15 cellular contexts compared by ENCODE assay signal in the genomic region with DNA sequence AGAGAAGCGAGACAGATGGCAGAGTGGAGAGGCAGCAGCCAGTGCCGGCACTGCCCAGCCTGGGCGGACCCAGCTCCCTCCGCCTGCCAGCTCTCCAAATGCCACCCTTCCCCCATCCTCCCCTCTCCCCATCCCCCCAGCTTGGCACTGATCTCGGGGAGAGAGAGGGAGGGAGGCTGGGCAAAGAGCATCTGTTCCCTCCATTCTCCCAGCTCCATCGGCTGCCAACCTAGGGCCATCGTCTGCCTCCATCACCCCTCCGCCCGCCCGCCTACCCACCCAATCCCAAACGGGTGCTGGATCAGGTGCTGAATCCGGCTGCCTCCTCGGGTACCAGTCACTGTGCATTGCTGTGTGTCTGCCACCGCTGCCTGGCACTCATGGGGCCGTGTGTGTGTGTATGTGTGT. TPM values are rescaled to one million over a fixed set of nuclear protein-coding genes. Genes with fewer than 3 reads are reported as not detected.
DNase-seq lines count a peak whose midpoint lies in the region; ATAC-seq and TF ChIP-seq lines count a peak whose summit lies in the region.
"Had no signal": no experiment of that assay in that cellular context is flagged by ENCODE, and none has a peak within 500 bp of the region (broad histone marks: within the 10 kb centered on the region; RNA-seq: fewer than 3 reads in every experiment).

No MANE protein-coding gene starts in this region.

- intact Hi-C loops in prostate gland (cut with DNase I) = no loop called here

- ATAC-seq in GM18861 (IDR thresholded peaks at IDR 0.05; ENCODE audit: unreplicated experiment) = no peak
- no peak for ATAC-seq in HG02623 (IDR thresholded peaks at IDR 0.05; ENCODE audit: unreplicated experiment)

- no peak for TF ChIP-seq CTCF in prostate gland (IDR thresholded peaks at IDR 0.05)

- no peaks in the 10 kb centered on the region for H3K36me3 ChIP-seq in prostate gland
- H3K36me3 ChIP-seq: esophagus muscularis mucosa had no signal

- H3K9me3 ChIP-seq in prostate gland = no peaks in the 10 kb centered on the region
- H3K9me3 ChIP-seq: esophagus muscularis mucosa, tibial nerve had no signal

- peak; percentile 90 for DNase-seq in NCI-H1092 treated with DMSO at 0.1 percent for 48 hours (lab: John Stamatoyannopoulos, UW)
- peak; percentile 98 for DNase-seq in NCI-H2171 treated with DMSO at 0.1 percent for 48 hours (lab: John Stamatoyannopoulos, UW)
- peak; percentile 90 for DNase-seq in cerebellar cortex (ENCODE audit: low spot score)
- peak; percentile 11 for DNase-seq in prostate gland (ENCODE audit: low spot score)
- no peak for DNase-seq in AML-193 (lab: John Stamatoyannopoulos, UW)
- no peak for DNase-seq in AG08395 (ENCODE audit: low spot score)
- DNase-seq: activated CD4-positive, alpha-beta T cell treated with anti-CD3 and anti-CD28 coated beads for 36 hours; activated effector memory CD4-positive, alpha-beta T cell treated with Interleukin-2 at 50 U/mL for 16 hours; OCI-M1; stimulated activated CD4-positive, alpha-beta T cell treated with anti-CD3 and anti-CD28 coated beads, Interleukin-12 subunit alpha, Interleukin-12 subunit beta, amount 100 ng/mL, for 4 hours had no signal

- H3K27ac ChIP-seq in prostate gland = no peak overlapping the region
- H3K27ac ChIP-seq: esophagus muscularis mucosa, tibial nerve had no signal

- no peak overlapping the region for H3K4me3 ChIP-seq in prostate gland
- H3K4me3 ChIP-seq: lung had no signal

- H3K27me3 ChIP-seq in prostate gland (replicated peaks; ENCODE audit: insufficient read depth) = no peaks in the 10 kb centered on the region
- H3K27me3 ChIP-seq: esophagus muscularis mucosa, tibial nerve had no signal

- TF ChIP-seq POLR2A in prostate gland (IDR thresholded peaks at IDR 0.05) = no peak

- H3K4me1 ChIP-seq in prostate gland (replicated peaks) = no peaks in the 10 kb centered on the region

- 36% methylated on average over 15 of the region's 15 CpGs for WGBS in prostate gland

RNA-seq across cellular contexts. Expression of gene ZFHX2, which starts 38.6 kb away (rescaled TPM):
- 1 to 10 TPM; 2.5 to 3.1 TPM for total RNA-seq in prostate gland

RNA-seq across cellular contexts. Expression of gene THTPA, which starts 43.1 kb away (rescaled TPM):
- 10 to 100 TPM; 22.5 to 45.4 TPM for total RNA-seq in prostate gland

RNA-seq across cellular contexts. Expression of gene NGDN, which starts 43.5 kb away (rescaled TPM):
- total RNA-seq in prostate gland = 10 to 100 TPM; 33.7 to 37.0 TPM

RNA-seq across cellular contexts. Expression of gene AP1G2, which starts 54.6 kb away (rescaled TPM):
- total RNA-seq in prostate gland = 100 to 1,000 TPM in 1 of 2 donors, 10 to 100 TPM in 1; 95.3 to 134 TPM

Comparison
In these comparisons a context has a peak if more than half of its experiments do, and no peak if none do; other contexts are left out.
1. DNase-seq: peak in NCI-H1092 treated with DMSO at 0.1 percent for 48 hours (single experiment), NCI-H2171 treated with DMSO at 0.1 percent for 48 hours (single experiment), cerebellar cortex (single experiment) and prostate gland (single experiment); none in AML-193 (0 of 2) and AG08395 (single experiment).